ENCODE assay signal across 1 cellular context in the genomic region with DNA sequence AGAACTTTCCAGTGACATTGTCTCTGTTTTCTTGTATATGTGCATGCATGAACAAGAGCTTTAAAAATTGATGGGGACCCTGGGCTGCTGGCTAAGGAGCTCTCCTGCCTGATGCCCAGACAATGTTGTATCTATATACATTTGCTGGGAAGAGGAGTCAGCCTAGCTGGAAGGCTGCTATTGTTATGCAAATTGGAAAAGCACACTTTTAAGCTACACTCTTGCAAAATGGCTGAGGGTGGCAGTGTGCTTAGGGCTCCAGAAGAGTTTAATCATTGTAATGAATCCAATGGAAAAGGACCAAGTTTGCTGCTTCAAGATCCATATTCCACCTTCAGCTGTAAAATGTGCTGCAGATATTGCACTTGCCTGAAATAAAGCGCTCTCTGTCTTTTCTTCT.
TF ChIP-seq lines count a peak whose summit lies in the region.

No MANE protein-coding gene starts in this region.

TF ChIP-seq in GM23338, 12 proteins besides CTCF, POLR2A, EP300 and RAD21 (continued from another document):
- no peak for TF ChIP-seq EZH2 (IDR thresholded peaks at IDR 0.05; ENCODE audit: low read depth, unreplicated experiment)
- TF ChIP-seq, protein P1, sequence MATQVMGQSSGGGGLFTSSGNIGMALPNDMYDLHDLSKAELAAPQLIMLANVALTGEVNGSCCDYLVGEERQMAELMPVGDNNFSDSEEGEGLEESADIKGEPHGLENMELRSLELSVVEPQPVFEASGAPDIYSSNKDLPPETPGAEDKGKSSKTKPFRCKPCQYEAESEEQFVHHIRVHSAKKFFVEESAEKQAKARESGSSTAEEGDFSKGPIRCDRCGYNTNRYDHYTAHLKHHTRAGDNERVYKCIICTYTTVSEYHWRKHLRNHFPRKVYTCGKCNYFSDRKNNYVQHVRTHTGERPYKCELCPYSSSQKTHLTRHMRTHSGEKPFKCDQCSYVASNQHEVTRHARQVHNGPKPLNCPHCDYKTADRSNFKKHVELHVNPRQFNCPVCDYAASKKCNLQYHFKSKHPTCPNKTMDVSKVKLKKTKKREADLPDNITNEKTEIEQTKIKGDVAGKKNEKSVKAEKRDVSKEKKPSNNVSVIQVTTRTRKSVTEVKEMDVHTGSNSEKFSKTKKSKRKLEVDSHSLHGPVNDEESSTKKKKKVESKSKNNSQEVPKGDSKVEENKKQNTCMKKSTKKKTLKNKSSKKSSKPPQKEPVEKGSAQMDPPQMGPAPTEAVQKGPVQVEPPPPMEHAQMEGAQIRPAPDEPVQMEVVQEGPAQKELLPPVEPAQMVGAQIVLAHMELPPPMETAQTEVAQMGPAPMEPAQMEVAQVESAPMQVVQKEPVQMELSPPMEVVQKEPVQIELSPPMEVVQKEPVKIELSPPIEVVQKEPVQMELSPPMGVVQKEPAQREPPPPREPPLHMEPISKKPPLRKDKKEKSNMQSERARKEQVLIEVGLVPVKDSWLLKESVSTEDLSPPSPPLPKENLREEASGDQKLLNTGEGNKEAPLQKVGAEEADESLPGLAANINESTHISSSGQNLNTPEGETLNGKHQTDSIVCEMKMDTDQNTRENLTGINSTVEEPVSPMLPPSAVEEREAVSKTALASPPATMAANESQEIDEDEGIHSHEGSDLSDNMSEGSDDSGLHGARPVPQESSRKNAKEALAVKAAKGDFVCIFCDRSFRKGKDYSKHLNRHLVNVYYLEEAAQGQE (IDR thresholded peaks at IDR 0.05; ENCODE audit: unreplicated experiment), result no peak
- no peak for TF ChIP-seq CREB1 (CRISPR knock-in tag; IDR thresholded peaks at IDR 0.05; ENCODE audit: low read depth)
- no peak for TF ChIP-seq EZH2phosphoT487 (IDR thresholded peaks at IDR 0.05; ENCODE audit: unreplicated experiment)
- TF ChIP-seq JUNB (IDR thresholded peaks at IDR 0.05; ENCODE audit: unreplicated experiment), result no peak
- TF ChIP-seq ZNF331 (CRISPR knock-in tag; IDR thresholded peaks at IDR 0.05; ENCODE audit: low read depth), result no peak
- TF ChIP-seq POLR2AphosphoS5 (IDR thresholded peaks at IDR 0.05; ENCODE audit: low read depth), result no peak
- TF ChIP-seq, protein P2, sequence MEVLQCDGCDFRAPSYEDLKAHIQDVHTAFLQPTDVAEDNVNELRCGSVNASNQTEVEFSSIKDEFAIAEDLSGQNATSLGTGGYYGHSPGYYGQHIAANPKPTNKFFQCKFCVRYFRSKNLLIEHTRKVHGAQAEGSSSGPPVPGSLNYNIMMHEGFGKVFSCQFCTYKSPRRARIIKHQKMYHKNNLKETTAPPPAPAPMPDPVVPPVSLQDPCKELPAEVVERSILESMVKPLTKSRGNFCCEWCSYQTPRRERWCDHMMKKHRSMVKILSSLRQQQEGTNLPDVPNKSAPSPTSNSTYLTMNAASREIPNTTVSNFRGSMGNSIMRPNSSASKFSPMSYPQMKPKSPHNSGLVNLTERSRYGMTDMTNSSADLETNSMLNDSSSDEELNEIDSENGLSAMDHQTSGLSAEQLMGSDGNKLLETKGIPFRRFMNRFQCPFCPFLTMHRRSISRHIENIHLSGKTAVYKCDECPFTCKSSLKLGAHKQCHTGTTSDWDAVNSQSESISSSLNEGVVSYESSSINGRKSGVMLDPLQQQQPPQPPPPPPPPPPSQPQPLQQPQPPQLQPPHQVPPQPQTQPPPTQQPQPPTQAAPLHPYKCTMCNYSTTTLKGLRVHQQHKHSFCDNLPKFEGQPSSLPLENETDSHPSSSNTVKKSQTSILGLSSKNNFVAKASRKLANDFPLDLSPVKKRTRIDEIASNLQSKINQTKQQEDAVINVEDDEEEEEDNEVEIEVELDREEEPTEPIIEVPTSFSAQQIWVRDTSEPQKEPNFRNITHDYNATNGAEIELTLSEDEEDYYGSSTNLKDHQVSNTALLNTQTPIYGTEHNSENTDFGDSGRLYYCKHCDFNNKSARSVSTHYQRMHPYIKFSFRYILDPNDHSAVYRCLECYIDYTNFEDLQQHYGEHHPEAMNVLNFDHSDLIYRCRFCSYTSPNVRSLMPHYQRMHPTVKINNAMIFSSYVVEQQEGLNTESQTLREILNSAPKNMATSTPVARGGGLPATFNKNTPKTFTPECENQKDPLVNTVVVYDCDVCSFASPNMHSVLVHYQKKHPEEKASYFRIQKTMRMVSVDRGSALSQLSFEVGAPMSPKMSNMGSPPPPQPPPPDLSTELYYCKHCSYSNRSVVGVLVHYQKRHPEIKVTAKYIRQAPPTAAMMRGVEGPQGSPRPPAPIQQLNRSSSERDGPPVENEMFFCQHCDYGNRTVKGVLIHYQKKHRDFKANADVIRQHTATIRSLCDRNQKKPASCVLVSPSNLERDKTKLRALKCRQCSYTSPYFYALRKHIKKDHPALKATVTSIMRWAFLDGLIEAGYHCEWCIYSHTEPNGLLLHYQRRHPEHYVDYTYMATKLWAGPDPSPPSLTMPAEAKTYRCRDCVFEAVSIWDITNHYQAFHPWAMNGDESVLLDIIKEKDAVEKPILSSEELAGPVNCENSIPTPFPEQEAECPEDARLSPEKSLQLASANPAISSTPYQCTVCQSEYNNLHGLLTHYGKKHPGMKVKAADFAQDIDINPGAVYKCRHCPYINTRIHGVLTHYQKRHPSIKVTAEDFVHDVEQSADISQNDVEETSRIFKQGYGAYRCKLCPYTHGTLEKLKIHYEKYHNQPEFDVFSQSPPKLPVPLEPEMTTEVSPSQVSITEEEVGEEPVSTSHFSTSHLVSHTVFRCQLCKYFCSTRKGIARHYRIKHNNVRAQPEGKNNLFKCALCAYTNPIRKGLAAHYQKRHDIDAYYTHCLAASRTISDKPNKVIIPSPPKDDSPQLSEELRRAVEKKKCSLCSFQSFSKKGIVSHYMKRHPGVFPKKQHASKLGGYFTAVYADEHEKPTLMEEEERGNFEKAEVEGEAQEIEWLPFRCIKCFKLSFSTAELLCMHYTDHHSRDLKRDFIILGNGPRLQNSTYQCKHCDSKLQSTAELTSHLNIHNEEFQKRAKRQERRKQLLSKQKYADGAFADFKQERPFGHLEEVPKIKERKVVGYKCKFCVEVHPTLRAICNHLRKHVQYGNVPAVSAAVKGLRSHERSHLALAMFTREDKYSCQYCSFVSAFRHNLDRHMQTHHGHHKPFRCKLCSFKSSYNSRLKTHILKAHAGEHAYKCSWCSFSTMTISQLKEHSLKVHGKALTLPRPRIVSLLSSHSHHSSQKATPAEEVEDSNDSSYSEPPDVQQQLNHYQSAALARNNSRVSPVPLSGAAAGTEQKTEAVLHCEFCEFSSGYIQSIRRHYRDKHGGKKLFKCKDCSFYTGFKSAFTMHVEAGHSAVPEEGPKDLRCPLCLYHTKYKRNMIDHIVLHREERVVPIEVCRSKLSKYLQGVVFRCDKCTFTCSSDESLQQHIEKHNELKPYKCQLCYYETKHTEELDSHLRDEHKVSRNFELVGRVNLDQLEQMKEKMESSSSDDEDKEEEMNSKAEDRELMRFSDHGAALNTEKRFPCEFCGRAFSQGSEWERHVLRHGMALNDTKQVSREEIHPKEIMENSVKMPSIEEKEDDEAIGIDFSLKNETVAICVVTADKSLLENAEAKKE (CRISPR knock-in tag; IDR thresholded peaks at IDR 0.05), result no peak
- TF ChIP-seq, protein P3, sequence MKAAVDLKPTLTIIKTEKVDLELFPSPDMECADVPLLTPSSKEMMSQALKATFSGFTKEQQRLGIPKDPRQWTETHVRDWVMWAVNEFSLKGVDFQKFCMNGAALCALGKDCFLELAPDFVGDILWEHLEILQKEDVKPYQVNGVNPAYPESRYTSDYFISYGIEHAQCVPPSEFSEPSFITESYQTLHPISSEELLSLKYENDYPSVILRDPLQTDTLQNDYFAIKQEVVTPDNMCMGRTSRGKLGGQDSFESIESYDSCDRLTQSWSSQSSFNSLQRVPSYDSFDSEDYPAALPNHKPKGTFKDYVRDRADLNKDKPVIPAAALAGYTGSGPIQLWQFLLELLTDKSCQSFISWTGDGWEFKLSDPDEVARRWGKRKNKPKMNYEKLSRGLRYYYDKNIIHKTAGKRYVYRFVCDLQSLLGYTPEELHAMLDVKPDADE (IDR thresholded peaks at IDR 0.05), result no peak
- TF ChIP-seq STAT1 (IDR thresholded peaks at IDR 0.05; ENCODE audit: unreplicated experiment), result no peak
